1 cellular context compared by ENCODE assay signal in genomic region chr20:36018208-36018988, GRCh38.
TF ChIP-seq lines count a peak whose summit lies in the region.

No MANE protein-coding gene starts in this region.

TF ChIP-seq in HepG2, 621 proteins besides CTCF, POLR2A, EP300 and RAD21 (continued from another document and continues in another):
- TF ChIP-seq ZNF407 (CRISPR knock-in tag; IDR thresholded peaks at IDR 0.05; ENCODE audit: not compliant biosample characterization) (no peak), E2F1 (CRISPR knock-in tag; IDR thresholded peaks at IDR 0.05) (no peak), ZNF652 (CRISPR knock-in tag; IDR thresholded peaks at IDR 0.05; ENCODE audit: borderline replicate concordance, low read depth) (no peak), ZNF567 (CRISPR knock-in tag; IDR thresholded peaks at IDR 0.05; ENCODE audit: borderline replicate concordance) (0 out of 2 replicates have a peak, but pooled peaks have one; percentile 63), ZNF615 (CRISPR knock-in tag; IDR thresholded peaks at IDR 0.05; ENCODE audit: borderline replicate concordance) (no peak), U2AF1 (optimal IDR thresholded peaks at IDR 0.05; ENCODE audit: low read depth, low read length) (no peak), NFKBIZ (CRISPR knock-in tag; IDR thresholded peaks at IDR 0.05) (0 out of 2 replicates have a peak, but pooled peaks have one; percentile 42), HOMEZ (CRISPR knock-in tag; IDR thresholded peaks at IDR 0.05; ENCODE audit: low read depth) (peak; percentile 12; the same call in 1 of the 2 replicates), PAXIP1 (CRISPR knock-in tag; conservative IDR thresholded peaks at IDR 0.05) (peak; percentile 71), ZNF7 (CRISPR knock-in tag; IDR thresholded peaks at IDR 0.05) (no peak), MLLT10 (CRISPR knock-in tag; IDR thresholded peaks at IDR 0.05) (no peak), ZNF20 (CRISPR knock-in tag; IDR thresholded peaks at IDR 0.05) (no peak), SALL1 (CRISPR knock-in tag; IDR thresholded peaks at IDR 0.05) (peak; percentile 67; the same call in 1 of the 2 replicates), HMG20A (CRISPR knock-in tag; IDR thresholded peaks at IDR 0.05; ENCODE audit: borderline replicate concordance) (no peak; the same call in 1 of the 2 replicates), ZBTB37 (CRISPR knock-in tag; IDR thresholded peaks at IDR 0.05) (no peak), ZNF33B (CRISPR knock-in tag; IDR thresholded peaks at IDR 0.05) (0 out of 2 replicates have a peak, but pooled peaks have one; percentile 39), MAZ (IDR thresholded peaks at IDR 0.05; ENCODE audit: borderline replicate concordance, low read depth, low read length) (no peak), MAZ (CRISPR knock-in tag; IDR thresholded peaks at IDR 0.05; ENCODE audit: low read depth) (no peak), MIER2 (CRISPR knock-in tag; IDR thresholded peaks at IDR 0.05) (no peak), RAD51 (IDR thresholded peaks at IDR 0.05; ENCODE audit: borderline replicate concordance) (no peak), TGIF2 (CRISPR knock-in tag; IDR thresholded peaks at IDR 0.05) (no peak), ZNF382 (CRISPR knock-in tag; IDR thresholded peaks at IDR 0.05; ENCODE audit: borderline replicate concordance) (no peak), RFXANK (CRISPR knock-in tag; IDR thresholded peaks at IDR 0.05) (no peak), MAFG (CRISPR knock-in tag; IDR thresholded peaks at IDR 0.05) (no peak), NR2F2 (IDR thresholded peaks at IDR 0.05; ENCODE audit: borderline replicate concordance, low read depth) (no peak), ADNP (CRISPR knock-in tag; IDR thresholded peaks at IDR 0.05) (no peak), ZNF34 (CRISPR knock-in tag; IDR thresholded peaks at IDR 0.05; ENCODE audit: borderline replicate concordance) (no peak), ZNF629 (CRISPR knock-in tag; conservative IDR thresholded peaks at IDR 0.05) (no peak), ZNF101 (CRISPR knock-in tag; IDR thresholded peaks at IDR 0.05; ENCODE audit: borderline replicate concordance, low read depth) (no peak), IRF2 (CRISPR knock-in tag; IDR thresholded peaks at IDR 0.05) (peak; percentile 52), MXD4 (CRISPR knock-in tag; IDR thresholded peaks at IDR 0.05) (no peak), PRMT3 (CRISPR knock-in tag; IDR thresholded peaks at IDR 0.05; ENCODE audit: borderline replicate concordance, low read depth) (no peak), CHD2 (IDR thresholded peaks at IDR 0.05; ENCODE audit: low read depth, low read length) (no peak), NBN (conservative IDR thresholded peaks at IDR 0.05) (no peak), HINFP (CRISPR knock-in tag; IDR thresholded peaks at IDR 0.05; ENCODE audit: low read depth) (no peak), ZNF766 (CRISPR knock-in tag; IDR thresholded peaks at IDR 0.05; ENCODE audit: borderline replicate concordance) (no peak), MBNL3 (CRISPR knock-in tag; conservative IDR thresholded peaks at IDR 0.05) (no peak), MEIS1 (CRISPR knock-in tag; IDR thresholded peaks at IDR 0.05; ENCODE audit: borderline replicate concordance) (no peak), RNF219 (CRISPR knock-in tag; IDR thresholded peaks at IDR 0.05) (no peak), SETDB1 (CRISPR knock-in tag; IDR thresholded peaks at IDR 0.05; ENCODE audit: borderline replicate concordance) (no peak), YY1 (IDR thresholded peaks at IDR 0.05; ENCODE audit: insufficient read depth, insufficient replicate concordance, low read depth, low read length) (no peak)
